Comparison of ENCODE assay signal across 8 cellular contexts in the genomic region with DNA sequence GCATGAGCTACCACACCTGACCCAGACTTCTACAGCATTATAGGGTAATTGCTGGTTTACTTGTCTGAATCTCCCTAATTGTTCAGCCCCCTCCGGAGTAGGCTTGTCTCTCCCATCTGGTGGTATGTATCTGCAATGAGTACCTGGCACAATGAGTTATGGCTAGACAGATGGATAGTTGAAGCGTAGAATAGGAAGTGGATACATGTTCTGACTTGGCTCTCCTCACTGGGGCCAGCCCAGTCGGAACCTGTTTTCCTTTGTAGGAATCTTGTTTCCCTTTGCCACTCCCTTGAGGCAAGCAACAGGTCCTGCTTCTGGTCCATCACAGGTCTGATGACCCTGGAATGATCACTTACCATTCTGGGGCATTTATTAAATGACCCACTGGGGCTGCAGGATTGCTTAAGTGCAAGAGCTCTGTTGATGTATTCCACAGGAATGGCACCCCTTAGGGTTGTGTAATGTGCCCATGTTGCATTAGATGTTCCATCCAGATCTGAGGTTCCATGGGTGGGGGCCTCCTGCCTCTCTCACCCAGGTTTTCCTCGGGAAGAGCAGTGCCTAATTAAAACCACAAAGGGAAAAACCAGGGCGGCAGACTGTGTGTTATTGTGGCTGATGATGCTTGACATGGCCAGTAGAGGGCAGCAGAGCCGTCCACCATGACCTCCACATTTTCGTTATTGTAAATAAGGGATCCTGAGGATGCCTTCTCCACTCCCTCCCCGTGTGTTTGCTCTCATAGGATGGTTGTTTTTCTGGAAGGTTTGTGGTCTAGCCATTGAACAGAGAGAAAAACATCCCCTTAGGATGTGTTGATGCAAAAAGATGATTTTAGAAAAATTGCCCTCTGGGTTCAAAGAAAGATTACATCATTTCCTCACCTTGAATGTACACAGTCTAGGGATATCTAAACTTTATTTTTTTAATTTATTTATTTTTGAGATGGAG. TPM values are rescaled to one million over a fixed set of nuclear protein-coding genes. Genes with fewer than 3 reads are reported as not detected.
DNase-seq lines count a peak whose midpoint lies in the region; ATAC-seq, FAIRE-seq and TF ChIP-seq lines count a peak whose summit lies in the region.

No MANE protein-coding gene starts in this region.

- no peaks in the 10 kb centered on the region for H3K27me3 ChIP-seq in neuronal stem cell (ENCODE audit: control insufficient read depth in 3 of 3, insufficient read depth in 3 of 3, low read depth in 1 of 3, low read length in 3 of 3)
- no peaks in the 10 kb centered on the region for H3K27me3 ChIP-seq in tibial nerve

- H3K4me3 ChIP-seq in neuronal stem cell (ENCODE audit: low read length in 2 of 2), result no peak overlapping the region
- H3K4me3 ChIP-seq in tibial nerve, result no peak overlapping the region

- no peak overlapping the region for H2BK120ac ChIP-seq in neuronal stem cell (ENCODE audit: low read depth, low read length)

- no peaks in the 10 kb centered on the region for H3K9me3 ChIP-seq in neuronal stem cell (replicated peaks in 1 of 2; ENCODE audit: control insufficient read depth in 2 of 2, insufficient read depth in 1 of 2, low read depth in 1 of 2, low read length in 2 of 2)
- no peaks in the 10 kb centered on the region for H3K9me3 ChIP-seq in tibial nerve

- H3K36me3 Mint-ChIP-seq in activated T-helper 2 cell treated with anti-CD3 and anti-CD28 coated beads, Interferon-gamma antibody, Interleukin-2, Interleukin-4, amounts not matched to agents 10 μg/mL and 5 μg/mL and 100 μg/mL, durations not matched to agents 14 hours and 24 hours and 36 hours (ENCODE audit: low read depth), result no peaks in the 10 kb centered on the region

- no peak for TF ChIP-seq EP300 in tibial nerve (IDR thresholded peaks at IDR 0.05)

- TF ChIP-seq POLR2A in tibial nerve (IDR thresholded peaks at IDR 0.05), result no peak

- peak; percentile 52 for ATAC-seq in HG03439 (IDR thresholded peaks at IDR 0.05; ENCODE audit: unreplicated experiment)

- peaks cover 3% of the 10 kb centered on the region for H3K27me3 Mint-ChIP-seq in activated T-helper 2 cell treated with anti-CD3 and anti-CD28 coated beads, Interferon-gamma antibody, Interleukin-2, Interleukin-4, amounts not matched to agents 10 μg/mL and 5 μg/mL and 100 μg/mL, durations not matched to agents 14 hours and 24 hours and 36 hours (ENCODE audit: low read depth)

- no peak overlapping the region for H3K18ac ChIP-seq in neuronal stem cell (ENCODE audit: low read length)

- H2BK15ac ChIP-seq in neuronal stem cell (ENCODE audit: low read length), result no peak overlapping the region

- no peak overlapping the region for H3K23ac ChIP-seq in neuronal stem cell (ENCODE audit: low read depth, low read length, poor library complexity)

- H3K27ac ChIP-seq in neuronal stem cell (replicated peaks; ENCODE audit: low read length) (no peak overlapping the region), tibial nerve (no peak overlapping the region)

- H2AFZ ChIP-seq in neuronal stem cell (ENCODE audit: low read length), result peak overlapping the region; percentile 42

- H3K4me2 ChIP-seq in neuronal stem cell (ENCODE audit: insufficient read depth, low read length, poor library complexity, severe bottlenecking), result no peak overlapping the region

- no peak overlapping the region for H3K14ac ChIP-seq in neuronal stem cell (ENCODE audit: low read length)

- DNase-seq in NCI-H1092 treated with DMSO at 0.1 percent for 48 hours (lab: John Stamatoyannopoulos, UW), result peak; percentile 62
- no peak for DNase-seq in NCI-H1092 (lab: John Stamatoyannopoulos, UW)
- peak; percentile 29 for DNase-seq in RCC 7860 (ENCODE audit: low spot score)
- peak; percentile 43 for DNase-seq in activated T-helper 2 cell treated with anti-CD3 and anti-CD28 coated beads, Interferon-gamma antibody, Interleukin-2, Interleukin-4, amounts not matched to agents 10 μg/mL and 5 μg/mL and 100 μg/mL, durations not matched to agents 14 hours and 24 hours and 36 hours (ENCODE audit: low spot score)
- peak; percentile 43 for DNase-seq in fibroblast of the conjunctiva (ENCODE audit: low read depth)
- peak; percentile 70 for DNase-seq in neuronal stem cell (ENCODE audit: low spot score)
- peak; percentile 24 to 34 for DNase-seq in tibial nerve (ENCODE audit: low spot score in 2 of 2)

- no peak overlapping the region for H2BK5ac ChIP-seq in neuronal stem cell (ENCODE audit: low read length)

- H4K91ac ChIP-seq in neuronal stem cell (ENCODE audit: low read depth, low read length, poor library complexity), result no peak overlapping the region

- FAIRE-seq in RCC 7860 (lab: Jason Lieb, UNC), result no peak

- H4K8ac ChIP-seq in neuronal stem cell (ENCODE audit: low read depth, low read length), result no peak overlapping the region

- H3K4me1 Mint-ChIP-seq in activated T-helper 2 cell treated with anti-CD3 and anti-CD28 coated beads, Interferon-gamma antibody, Interleukin-2, Interleukin-4, amounts not matched to agents 10 μg/mL and 5 μg/mL and 100 μg/mL, durations not matched to agents 14 hours and 24 hours and 36 hours (ENCODE audit: low read depth), result peaks cover 32% of the 10 kb centered on the region

- H3K9me3 Mint-ChIP-seq in activated T-helper 2 cell treated with anti-CD3 and anti-CD28 coated beads, Interferon-gamma antibody, Interleukin-2, Interleukin-4, amounts not matched to agents 10 μg/mL and 5 μg/mL and 100 μg/mL, durations not matched to agents 14 hours and 24 hours and 36 hours, result no peaks in the 10 kb centered on the region

- intact Hi-C loops in activated T-helper 2 cell treated with anti-CD3 and anti-CD28 coated beads, Interferon-gamma antibody, Interleukin-2, Interleukin-4, amounts not matched to agents 10 μg/mL and 5 μg/mL and 100 μg/mL, durations not matched to agents 14 hours and 24 hours and 36 hours (cut with micrococcal nuclease), result loop anchor here (1.0 to 5.0 kb wide), 6 partner anchors 38 to 171 kb away; no protein-coding TSS in a partner anchor

- no peaks in the 10 kb centered on the region for H3K79me1 ChIP-seq in neuronal stem cell (ENCODE audit: low read depth, low read length)

- H3K27ac Mint-ChIP-seq in activated T-helper 2 cell treated with anti-CD3 and anti-CD28 coated beads, Interferon-gamma antibody, Interleukin-2, Interleukin-4, amounts not matched to agents 10 μg/mL and 5 μg/mL and 100 μg/mL, durations not matched to agents 14 hours and 24 hours and 36 hours, result no peak overlapping the region

- peak; percentile 77 to 87 (median 80) for TF ChIP-seq CTCF in tibial nerve (IDR thresholded peaks at IDR 0.05)

- H3K4me1 ChIP-seq in neuronal stem cell (ENCODE audit: control insufficient read depth in 2 of 2, insufficient read depth in 1 of 2, low read depth in 1 of 2, low read length in 2 of 2) (peaks cover 0 to 3% of the 10 kb centered on the region in 2 donors), tibial nerve (peaks cover 0 to 7% (median 0%) of the 10 kb centered on the region in 4 donors)

- no peak overlapping the region for H2AK5ac ChIP-seq in neuronal stem cell (ENCODE audit: low read depth, low read length)

- WGBS in neuronal stem cell (ENCODE audit: extremely low coverage in 2 of 2, insufficient read length in 2 of 2, insufficient replicate concordance in 1 of 2), 2 donors, result no CpG with 5 or more reads among the region's 8 CpGs
- 32 to 34% methylated on average over 8 of the region's 8 CpGs for WGBS in tibial nerve, 2 donors

- no peak overlapping the region for H2BK12ac ChIP-seq in neuronal stem cell (ENCODE audit: low read length)

- H3K4me3 Mint-ChIP-seq in activated T-helper 2 cell treated with anti-CD3 and anti-CD28 coated beads, Interferon-gamma antibody, Interleukin-2, Interleukin-4, amounts not matched to agents 10 μg/mL and 5 μg/mL and 100 μg/mL, durations not matched to agents 14 hours and 24 hours and 36 hours (ENCODE audit: low read depth), result no peak overlapping the region

- H3K4ac ChIP-seq in neuronal stem cell (ENCODE audit: low read length), result no peak overlapping the region

- H3K36me3 ChIP-seq in neuronal stem cell (replicated peaks in 1 of 2; ENCODE audit: control insufficient read depth in 2 of 2, insufficient read depth in 2 of 2, low read length in 2 of 2) (no peaks in the 10 kb centered on the region), tibial nerve (no peaks in the 10 kb centered on the region)

- H3K9ac ChIP-seq in neuronal stem cell (ENCODE audit: low read depth, low read length, poor library complexity), result no peak overlapping the region

RNA-seq across cellular contexts. Expression of gene CMTM8, which starts 58.0 kb away (rescaled TPM):
- total RNA-seq in activated T-helper 2 cell treated with anti-CD3 and anti-CD28 coated beads, Interferon-gamma antibody, Interleukin-2, Interleukin-4, amounts not matched to agents 10 μg/mL and 5 μg/mL and 100 μg/mL, durations not matched to agents 14 hours and 24 hours and 36 hours, result 3.6 TPM in 2 replicates
- polyA plus RNA-seq in neuronal stem cell (2013, experiment 1 of 2), result 16.9 TPM
- 17.6 TPM for polyA plus RNA-seq in neuronal stem cell (2013, experiment 2 of 2)
- total RNA-seq in tibial nerve, result 1 to 10 TPM; 2.9 to 8.4 (median 7.3) TPM
